8 cellular contexts compared by ENCODE assay signal in genomic region chr10:102743078-102743587, GRCh38. TPM values are rescaled to one million over a fixed set of nuclear protein-coding genes. Genes with fewer than 3 reads are reported as not detected.
DNase-seq lines count a peak whose midpoint lies in the region; ATAC-seq, FAIRE-seq and TF ChIP-seq lines count a peak whose summit lies in the region.

No MANE protein-coding gene starts in this region.

- peak overlapping the region; percentile 52; the same call in 1 of the 2 replicates for H3K4me2 ChIP-seq in OCI-LY1 (ENCODE audit: low read length)
- peak overlapping the region; percentile 55 for H3K4me2 ChIP-seq in endothelial cell of umbilical vein (ENCODE audit: insufficient read depth, low read length)

- H3K4me1 ChIP-seq in OCI-LY1 (ENCODE audit: insufficient read depth, low read length, severe bottlenecking): peaks cover 25% of the 10 kb centered on the region
- H3K4me1 ChIP-seq in endothelial cell of umbilical vein (ENCODE audit: control insufficient read depth, extremely low read depth, insufficient read depth, low read length): peaks cover 15% of the 10 kb centered on the region
- H3K4me1 ChIP-seq in gastrocnemius medialis: peaks cover 16 to 27% of the 10 kb centered on the region in 2 donors

- H3K79me2 ChIP-seq in OCI-LY1 (ENCODE audit: insufficient read depth, low read length): peaks cover 24% of the 10 kb centered on the region
- peaks cover 24% of the 10 kb centered on the region for H3K79me2 ChIP-seq in endothelial cell of umbilical vein (ENCODE audit: control insufficient read depth, insufficient read depth, low read length)

- H3K27me3 ChIP-seq in OCI-LY1 (ENCODE audit: insufficient read depth, low read length) (no peaks in the 10 kb centered on the region), endothelial cell of umbilical vein (ENCODE audit: control insufficient read depth in 2 of 2, insufficient read depth in 2 of 2, low read length in 2 of 2) (no peaks in the 10 kb centered on the region), gastrocnemius medialis (no peaks in the 10 kb centered on the region)

- dilution Hi-C loops in endothelial cell of umbilical vein (cut with MboI; ENCODE audit: extremely low pct_ligation_motif_present, low sequenced_read_pairs): no loop called here

- no peaks in the 10 kb centered on the region for H3K9me2 ChIP-seq in OCI-LY1 (ENCODE audit: low read depth, low read length)

- H4K20me1 ChIP-seq in OCI-LY1 (ENCODE audit: insufficient read depth, low read length): no peaks in the 10 kb centered on the region
- H4K20me1 ChIP-seq in endothelial cell of umbilical vein (replicated peaks; ENCODE audit: control insufficient read depth, extremely low read depth, insufficient read depth, low read length): no peaks in the 10 kb centered on the region

- TF ChIP-seq CTCF in OCI-LY1 (IDR thresholded peaks at IDR 0.05; ENCODE audit: low read length): no peak
- no peak for TF ChIP-seq CTCF in endothelial cell of umbilical vein (IDR thresholded peaks at IDR 0.05; ENCODE audit: extremely low read depth in 1 of 2, insufficient read depth in 1 of 2, low read depth in 1 of 2, low read length in 2 of 2)
- no peak for TF ChIP-seq CTCF in gastrocnemius medialis (IDR thresholded peaks at IDR 0.05 in 4 of 5, conservative IDR thresholded peaks at IDR 0.05 in 1 of 5)

- no peaks in the 10 kb centered on the region for H3F3A ChIP-seq in OCI-LY1 (ENCODE audit: insufficient read depth, low read length)

- H3K9ac ChIP-seq in OCI-LY1 (ENCODE audit: low read length) (no peak overlapping the region), endothelial cell of umbilical vein (replicated peaks; ENCODE audit: extremely low read depth, insufficient read depth, low read length) (no peak overlapping the region)

- in situ Hi-C loops in gastrocnemius medialis (cut with MboI; ENCODE audit: low sequenced_read_pairs in 4 of 4): loop anchor here (10.0 to 25.0 kb wide), 4 partner anchors 62 to 494 kb away; partner anchors contain the start of gene RPEL1 (in 2 of the 4)

- CTCF ChIA-PET in endothelial cell of umbilical vein (lab: Charles Lee): interaction anchor here (0.6 to 2.1 kb wide), 8 partner anchors 9 to 502 kb away, joined by 3 to 12 read pairs (median 4); partner anchors contain the start of gene CNNM2

- no peaks in the 10 kb centered on the region for H3K9me1 ChIP-seq in endothelial cell of umbilical vein (replicated peaks; ENCODE audit: control insufficient read depth, extremely low read depth, insufficient read depth, low read length)

- H3K9me3 ChIP-seq in OCI-LY1 (ENCODE audit: low read length): no peaks in the 10 kb centered on the region
- H3K9me3 ChIP-seq in endothelial cell of umbilical vein (replicated peaks; ENCODE audit: control insufficient read depth, insufficient read depth, low read length): no peaks in the 10 kb centered on the region
- H3K9me3 ChIP-seq in gastrocnemius medialis: no peaks in the 10 kb centered on the region

- POLR2A ChIA-PET in endothelial cell of umbilical vein (lab: Charles Lee): interaction anchor here (0.7 to 1.0 kb wide), 2 partner anchors 12 to 29 kb away, joined by 6 read pairs; partner anchors contain the start of genes ARL3 and SFXN2

- H3K36me3 ChIP-seq in OCI-LY1 (ENCODE audit: insufficient read depth, low read length) (no peaks in the 10 kb centered on the region; the same call in 1 of the 2 replicates), endothelial cell of umbilical vein (ENCODE audit: control insufficient read depth in 2 of 2, extremely low read depth in 1 of 2, insufficient read depth in 2 of 2, low read length in 2 of 2) (no peaks in the 10 kb centered on the region), gastrocnemius medialis (no peaks in the 10 kb centered on the region)

- intact Hi-C loops in endothelial cell of umbilical vein (cut with micrococcal nuclease) (loop anchor here (1.0 to 5.0 kb wide), 5 partner anchors 34 to 174 kb away; partner anchors contain the start of genes BORCS7 and CNNM2), gastrocnemius medialis (cut with DNase I; ENCODE audit: low total_unique reads) (loop anchor here (1.0 to 5.0 kb wide), 3 partner anchors 28 to 109 kb away; partner anchors contain the start of genes ARL3, BORCS7 and SFXN2)

- FAIRE-seq in endothelial cell of umbilical vein (lab: Jason Lieb, UNC) (no peak), GM19239 (lab: Jason Lieb, UNC) (no peak)

- H3K27ac ChIP-seq in OCI-LY1 (ENCODE audit: low read depth, low read length, poor library complexity, severe bottlenecking): no peak overlapping the region
- no peak overlapping the region for H3K27ac ChIP-seq in endothelial cell of umbilical vein (ENCODE audit: insufficient read depth, low read depth, low read length)
- peak overlapping the region in 3 of 4 donors; percentile 27 to 58 (median 38) for H3K27ac ChIP-seq in gastrocnemius medialis

- H2AFZ ChIP-seq in OCI-LY1 (ENCODE audit: low read length): peak overlapping the region; percentile 91; the same call in 1 of the 2 replicates
- peak overlapping the region; percentile 92 for H2AFZ ChIP-seq in endothelial cell of umbilical vein (ENCODE audit: low read depth, low read length)

- no peak for TF ChIP-seq POLR2A in endothelial cell of umbilical vein (IDR thresholded peaks at IDR 0.05; ENCODE audit: low read depth, low read length)
- TF ChIP-seq POLR2A in gastrocnemius medialis (IDR thresholded peaks at IDR 0.05): no peak

- H3K4me3 ChIP-seq in OCI-LY1 (ENCODE audit: low read depth, low read length, poor library complexity, severe bottlenecking) (peak overlapping the region; percentile 39), endothelial cell of umbilical vein (replicated peaks in 1 of 3; ENCODE audit: insufficient read depth in 1 of 3, low read depth in 1 of 3, low read length in 3 of 3) (peak overlapping the region in 1 of 3 experiments; percentile 15), gastrocnemius medialis (peak overlapping the region; percentile 38 to 99 (median 49))

- ATAC-seq in gastrocnemius medialis (no peak), GM18909 (IDR thresholded peaks at IDR 0.05; ENCODE audit: poor library complexity, unreplicated experiment) (no peak)

- DNase-seq in DMS 273 (lab: John Stamatoyannopoulos, UW; ENCODE audit: unreplicated experiment) (peak; percentile 55), DMS 273 treated with DMSO at 0.1 percent for 48 hours (lab: John Stamatoyannopoulos, UW) (no peak), endothelial cell of umbilical vein (ENCODE audit: low read depth, low spot score) (no peak), gastrocnemius medialis (no peak), GM19239 (ENCODE audit: insufficient read length, low spot score) (no peak), HT-29 (ENCODE audit: low spot score) (no peak)

- no TSS peak for BruUV-seq in endothelial cell of umbilical vein (replicated peaks; lab: Mats Ljungman, UMichigan)

TF ChIP-seq in endothelial cell of umbilical vein, 7 proteins besides CTCF, POLR2A, EP300 and RAD21:
- TF ChIP-seq MYC (IDR thresholded peaks at IDR 0.05; ENCODE audit: low read depth, low read length) (no peak), POLR2AphosphoS5 (IDR thresholded peaks at IDR 0.05; ENCODE audit: insufficient read depth, low read depth, low read length) (no peak), EZH2 (IDR thresholded peaks at IDR 0.05; ENCODE audit: borderline replicate concordance, low read depth, low read length, severe bottlenecking) (no peak), JUN (IDR thresholded peaks at IDR 0.05; ENCODE audit: borderline replicate concordance, insufficient read depth, insufficient read length, low read depth) (no peak), FOS (IDR thresholded peaks at IDR 0.05; ENCODE audit: borderline replicate concordance, insufficient read depth, low read length) (no peak), GATA2 (IDR thresholded peaks at IDR 0.05; ENCODE audit: insufficient read depth, insufficient read length, low read depth, low read length) (no peak)
- TF ChIP-seq, protein P1, sequence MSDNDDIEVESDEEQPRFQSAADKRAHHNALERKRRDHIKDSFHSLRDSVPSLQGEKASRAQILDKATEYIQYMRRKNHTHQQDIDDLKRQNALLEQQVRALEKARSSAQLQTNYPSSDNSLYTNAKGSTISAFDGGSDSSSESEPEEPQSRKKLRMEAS (IDR thresholded peaks at IDR 0.05; ENCODE audit: insufficient read depth, insufficient read length): no peak

RNA-seq across cellular contexts. Expression of gene WBP1L, which starts 0.6 kb away (rescaled TPM):
- total RNA-seq in endothelial cell of umbilical vein (43.6 and 46.0 TPM in 2 replicates), gastrocnemius medialis (100 to 1,000 TPM; 103 to 204 (median 145) TPM)
- polyA plus RNA-seq in endothelial cell of umbilical vein: 70.3 and 94.1 TPM in 2 replicates
- polyA plus RNA-seq in endothelial cell of umbilical vein (2011; cell fraction: cytosol; rRNA removed): 42.5 and 43.8 TPM in 2 replicates
- polyA plus RNA-seq in endothelial cell of umbilical vein (2011; cell fraction: nucleus; rRNA removed): 24.0 and 26.9 TPM in 2 replicates
- 39.9 and 52.8 TPM in 2 replicates for polyA plus RNA-seq in endothelial cell of umbilical vein (2012)
- 89.3 and 94.0 TPM in 2 replicates for polyA minus RNA-seq in endothelial cell of umbilical vein
- polyA minus RNA-seq in endothelial cell of umbilical vein (2011; cell fraction: cytosol; rRNA and poly(A)+ RNA removed): 11.5 TPM
- 22.3 and 22.4 TPM in 2 replicates for polyA minus RNA-seq in endothelial cell of umbilical vein (2011; cell fraction: nucleus; rRNA and poly(A)+ RNA removed)
- total RNA-seq in HT-29 (2014; rRNA removed; shearing (Covaris generic)): 27.5 and 27.6 TPM in 2 replicates

RNA-seq across cellular contexts. Expression of gene SFXN2, which starts 28.7 kb away (rescaled TPM):
- total RNA-seq in endothelial cell of umbilical vein (13.1 and 17.0 TPM in 2 replicates), gastrocnemius medialis (1 to 10 TPM in 1 of 4 donors, under 1 TPM in 3; 0.20 to 5.0 (median 0.76) TPM)
- 8.1 and 9.8 TPM in 2 replicates for polyA plus RNA-seq in endothelial cell of umbilical vein
- 10.6 and 12.2 TPM in 2 replicates for polyA plus RNA-seq in endothelial cell of umbilical vein (2011; cell fraction: cytosol; rRNA removed)
- 15.1 and 15.9 TPM in 2 replicates for polyA plus RNA-seq in endothelial cell of umbilical vein (2011; cell fraction: nucleus; rRNA removed)
- 5.5 and 8.5 TPM in 2 replicates for polyA plus RNA-seq in endothelial cell of umbilical vein (2012)
- 24.0 TPM in 2 replicates for polyA minus RNA-seq in endothelial cell of umbilical vein
- polyA minus RNA-seq in endothelial cell of umbilical vein (2011; cell fraction: cytosol; rRNA and poly(A)+ RNA removed): 8.8 TPM
- 9.7 and 11.3 TPM in 2 replicates for polyA minus RNA-seq in endothelial cell of umbilical vein (2011; cell fraction: nucleus; rRNA and poly(A)+ RNA removed)
- total RNA-seq in HT-29 (2014; rRNA removed; shearing (Covaris generic)): 20.8 and 33.4 TPM in 2 replicates

RNA-seq across cellular contexts. Expression of gene ARL3, which starts 28.9 kb away (rescaled TPM):
- 10.6 and 11.0 TPM in 2 replicates for total RNA-seq in endothelial cell of umbilical vein
- polyA plus RNA-seq in endothelial cell of umbilical vein: 4.9 and 6.6 TPM in 2 replicates
- polyA plus RNA-seq in endothelial cell of umbilical vein (2011; cell fraction: cytosol; rRNA removed): 10.2 and 10.4 TPM in 2 replicates
- polyA plus RNA-seq in endothelial cell of umbilical vein (2011; cell fraction: nucleus; rRNA removed): 3.4 and 3.6 TPM in 2 replicates
- polyA plus RNA-seq in endothelial cell of umbilical vein (2012): 15.5 and 15.6 TPM in 2 replicates
- polyA minus RNA-seq in endothelial cell of umbilical vein: 2.9 and 3.3 TPM in 2 replicates
- polyA minus RNA-seq in endothelial cell of umbilical vein (2011; cell fraction: cytosol; rRNA and poly(A)+ RNA removed): 2.9 TPM
- 1.3 TPM in 2 replicates for polyA minus RNA-seq in endothelial cell of umbilical vein (2011; cell fraction: nucleus; rRNA and poly(A)+ RNA removed)
- 1 to 10 TPM; 1.0 to 2.4 (median 1.5) TPM for total RNA-seq in gastrocnemius medialis
- total RNA-seq in HT-29 (2014; rRNA removed; shearing (Covaris generic)): 4.5 and 6.0 TPM in 2 replicates

Comparison
In these comparisons a context has a peak if more than half of its experiments do, and no peak if none do; other contexts are left out.
1. H3K27ac ChIP-seq: peak in gastrocnemius medialis (3 of 4); none in OCI-LY1 (single experiment) and endothelial cell of umbilical vein (single experiment).